8 cellular contexts compared by ENCODE assay signal in the genomic region with DNA sequence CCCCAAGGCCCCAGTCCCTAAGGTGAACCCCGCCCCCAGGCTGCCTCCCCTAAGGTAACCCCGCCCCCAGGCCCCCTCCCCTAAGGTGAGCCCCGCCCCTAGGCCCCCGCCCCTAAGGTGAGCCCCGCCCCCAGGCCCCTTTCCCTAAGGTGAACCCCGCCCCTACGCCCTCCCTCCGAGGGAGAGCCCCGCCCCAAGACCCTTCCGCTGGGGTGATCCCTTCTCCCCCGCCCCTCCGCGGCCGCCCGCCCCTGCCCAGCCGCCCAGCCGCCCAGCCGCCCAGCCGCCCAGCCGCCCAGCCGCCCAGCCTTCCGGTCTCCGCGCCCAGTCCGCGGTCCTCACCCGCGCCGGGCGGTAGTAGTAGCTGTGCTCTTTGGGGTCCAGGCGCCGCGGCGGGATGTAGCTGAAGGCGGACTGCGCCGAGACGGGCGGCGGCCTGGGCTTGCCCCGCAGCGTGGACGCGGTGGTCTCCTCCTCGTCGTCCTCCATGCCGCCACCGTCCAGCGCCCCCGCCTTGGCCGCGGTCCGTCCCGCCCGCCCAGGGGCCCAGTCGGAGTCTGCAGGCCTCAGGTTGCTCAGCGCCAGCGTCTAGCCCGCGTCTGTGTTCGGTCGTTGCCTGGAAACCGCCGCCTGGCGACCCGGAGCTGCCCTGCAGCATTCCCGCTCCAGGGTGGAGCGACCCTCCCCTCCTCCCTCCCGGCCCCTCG. TPM values are rescaled to one million over a fixed set of nuclear protein-coding genes. Genes with fewer than 3 reads are reported as not detected.
A peak's percentile ranks its signal among the peaks of the same experiment; 100 is the strongest.
DNase-seq lines count a peak whose midpoint lies in the region; ATAC-seq, FAIRE-seq and TF ChIP-seq lines count a peak whose summit lies in the region.

A gene with protein sequence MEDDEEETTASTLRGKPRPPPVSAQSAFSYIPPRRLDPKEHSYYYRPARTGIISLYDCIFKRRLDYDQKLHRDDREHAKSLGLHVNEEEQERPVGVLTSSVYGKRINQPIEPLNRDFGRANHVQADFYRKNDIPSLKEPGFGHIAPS (minus strand): TSS at position 601 of the 707 bp plus-strand sequence. CDS start 112 bp downstream, at position 489.

- DNase-seq in CD4-positive, CD25-positive, alpha-beta regulatory T cell: peak in 1 of 3 donors; percentile 42
- DNase-seq in activated T-helper 9 cell treated with anti-CD3 and anti-CD28 coated beads, Interleukin-2, amount 50 U/mL, for 16 hours (ENCODE audit: low read depth): peak; percentile 16
- DNase-seq in glutamatergic neuron: peak; percentile 87
- peak; percentile 60 to 79 (median 68) for DNase-seq in ovary
- DNase-seq in H54 (ENCODE audit: insufficient read length, low spot score): no peak

- peaks cover 7 to 23% (median 12%) of the 10 kb centered on the region in 4 donors for H3K4me1 Mint-ChIP-seq in CD4-positive, CD25-positive, alpha-beta regulatory T cell
- H3K4me1 Mint-ChIP-seq in glutamatergic neuron (ENCODE audit: low read depth, unreplicated experiment): peaks cover 4% of the 10 kb centered on the region

- no peak within 1 kb of the TSS for H3K4me2 ChIP-seq in Loucy (ENCODE audit: low read depth, low read length, poor library complexity, severe bottlenecking)

- TF ChIP-seq CTCF in Loucy (conservative IDR thresholded peaks at IDR 0.05; ENCODE audit: low read length) (no peak), glutamatergic neuron (IDR thresholded peaks at IDR 0.05; ENCODE audit: partially characterized antibody, unreplicated experiment) (peak; percentile 55), ovary (IDR thresholded peaks at IDR 0.05) (peak in 1 of 3 donors; percentile 22)

- H4K20me1 ChIP-seq in Loucy (ENCODE audit: insufficient read depth, low read length, poor library complexity, severe bottlenecking): no peaks in the 10 kb centered on the region

- intact Hi-C loops in ovary (cut with DNase I): loop anchor here in 1 of 4 donors (10.0 kb wide), 1 partner anchor 456 kb away; a partner anchor contains a TSS

- H3K4me3 ChIP-seq in CD4-positive, CD25-positive, alpha-beta regulatory T cell (ENCODE audit: low read depth, low read length): no peak within 1 kb of the TSS
- no peak within 1 kb of the TSS for H3K4me3 ChIP-seq in Loucy (ENCODE audit: low read length, poor library complexity, severe bottlenecking)
- H3K4me3 ChIP-seq in ovary: peak within 1 kb of the TSS; percentile 47

- peaks cover 64% of the 10 kb centered on the region for H3K27me3 Mint-ChIP-seq in CD4-positive, CD25-positive, alpha-beta regulatory T cell
- peaks cover 7% of the 10 kb centered on the region for H3K27me3 Mint-ChIP-seq in glutamatergic neuron (ENCODE audit: unreplicated experiment)

- peak within 1 kb of the TSS; percentile 80 to 93 (median 89) for H3K4me3 Mint-ChIP-seq in CD4-positive, CD25-positive, alpha-beta regulatory T cell
- peak within 1 kb of the TSS; percentile 90 for H3K4me3 Mint-ChIP-seq in glutamatergic neuron (ENCODE audit: unreplicated experiment)

- H3K79me2 ChIP-seq in Loucy (ENCODE audit: insufficient read depth, low read length): no peaks in the 10 kb centered on the region

- no peak for TF ChIP-seq POLR2A in ovary (IDR thresholded peaks at IDR 0.05)
- no peak for TF ChIP-seq POLR2A in H54 (IDR thresholded peaks at IDR 0.05; ENCODE audit: low read depth, low read length)

- H3K27ac Mint-ChIP-seq in CD4-positive, CD25-positive, alpha-beta regulatory T cell: peak within 1 kb of the TSS in 1 of 3 donors; percentile 31
- no peak within 1 kb of the TSS for H3K27ac Mint-ChIP-seq in glutamatergic neuron (ENCODE audit: unreplicated experiment)

- H3K9me3 Mint-ChIP-seq in CD4-positive, CD25-positive, alpha-beta regulatory T cell: peaks cover 0 to 3% (median 0%) of the 10 kb centered on the region in 7 donors
- peaks cover 4% of the 10 kb centered on the region for H3K9me3 Mint-ChIP-seq in glutamatergic neuron (ENCODE audit: unreplicated experiment)

- ATAC-seq in CD4-positive, CD25-positive, alpha-beta regulatory T cell (ENCODE audit: low read depth in 2 of 2): peak; percentile 27 to 35
- ATAC-seq in HG02678 (IDR thresholded peaks at IDR 0.05; ENCODE audit: unreplicated experiment) (no peak), GM21526 (IDR thresholded peaks at IDR 0.05; ENCODE audit: low FRiP score, unreplicated experiment) (no peak)

- no peak for FAIRE-seq in H54 (lab: Jason Lieb, UNC)

- no peak within 1 kb of the TSS for H3K9ac ChIP-seq in Loucy (ENCODE audit: low read depth, low read length, poor library complexity, severe bottlenecking)

- peaks cover 26% of the 10 kb centered on the region for H3K27me3 ChIP-seq in CD4-positive, CD25-positive, alpha-beta regulatory T cell (ENCODE audit: control insufficient read depth, insufficient read depth, low read length)
- no peaks in the 10 kb centered on the region for H3K27me3 ChIP-seq in Loucy (ENCODE audit: insufficient read depth, low read length, poor library complexity, severe bottlenecking)
- H3K27me3 ChIP-seq in ovary: no peaks in the 10 kb centered on the region

- H3K36me3 Mint-ChIP-seq in CD4-positive, CD25-positive, alpha-beta regulatory T cell: no peaks in the 10 kb centered on the region
- H3K36me3 Mint-ChIP-seq in glutamatergic neuron (ENCODE audit: unreplicated experiment): peaks cover 4% of the 10 kb centered on the region

- 1 to 2% (median 2%) methylated on average over 13 to 70 of the region's 70 CpGs for WGBS in ovary, 3 donors

- no peaks in the 10 kb centered on the region for H3F3A ChIP-seq in Loucy (ENCODE audit: low read depth)

- no peaks in the 10 kb centered on the region for H3K9me3 ChIP-seq in CD4-positive, CD25-positive, alpha-beta regulatory T cell (ENCODE audit: control insufficient read depth in 2 of 2, low read length in 2 of 2)
- H3K9me3 ChIP-seq in Loucy (ENCODE audit: insufficient read depth, low read depth, low read length) (no peaks in the 10 kb centered on the region), ovary (no peaks in the 10 kb centered on the region)

- H3K4me1 ChIP-seq in CD4-positive, CD25-positive, alpha-beta regulatory T cell (ENCODE audit: control insufficient read depth, insufficient read depth, low read length, poor library complexity, severe bottlenecking): peaks cover 24% of the 10 kb centered on the region
- H3K4me1 ChIP-seq in Loucy (ENCODE audit: insufficient read depth, low read length, poor library complexity, severe bottlenecking) (peaks cover 11% of the 10 kb centered on the region), ovary (ENCODE audit: insufficient read depth) (peaks cover 7% of the 10 kb centered on the region)

- 0 out of 2 replicates have a peak within 1 kb of the TSS, but pooled peaks have one; percentile 25 for H2AFZ ChIP-seq in Loucy (ENCODE audit: low read length)

- no peaks in the 10 kb centered on the region for H3K36me3 ChIP-seq in CD4-positive, CD25-positive, alpha-beta regulatory T cell (ENCODE audit: control insufficient read depth, insufficient read depth, low read length)
- H3K36me3 ChIP-seq in Loucy (ENCODE audit: insufficient read depth, low read length): no peaks in the 10 kb centered on the region
- H3K36me3 ChIP-seq in ovary: no peaks in the 10 kb centered on the region

- no peak for TF ChIP-seq EP300 in ovary (IDR thresholded peaks at IDR 0.05)

- H3K9me2 ChIP-seq in Loucy (replicated peaks; ENCODE audit: low read depth, low read length): no peaks in the 10 kb centered on the region

- H3K27ac ChIP-seq in CD4-positive, CD25-positive, alpha-beta regulatory T cell (ENCODE audit: insufficient read depth, low read length, poor library complexity, severe bottlenecking): no peak within 1 kb of the TSS
- H3K27ac ChIP-seq in ovary: peak within 1 kb of the TSS; percentile 5 to 57

RNA-seq across cellular contexts. Expression of the gene that starts here (rescaled TPM):
- total RNA-seq in CD4-positive, CD25-positive, alpha-beta regulatory T cell: not detected
- not detected for polyA plus RNA-seq in CD4-positive, CD25-positive, alpha-beta regulatory T cell
- not detected for total RNA-seq in glutamatergic neuron (ENCODE audit: unreplicated experiment)
- 10 to 100 TPM in 1 of 7 donors, 1 to 10 TPM in 3, under 1 TPM in 3; 0.66 to 41.2 (median 1.2) TPM for total RNA-seq in ovary
- polyA plus RNA-seq in ovary: 1 to 10 TPM in 1 of 2 donors, under 1 TPM in 1; 0.67 to 1.0 TPM

Comparison
In these comparisons a context has a peak if more than half of its experiments do, and no peak if none do; other contexts are left out.
1. Peak in ATAC-seq in CD4-positive, CD25-positive, alpha-beta regulatory T cell; RNA of the gene not detected or under 1 TPM.
2. Peak in DNase-seq in glutamatergic neuron; RNA of the gene not detected or under 1 TPM.